In genomic region chr11:110903830-110904229, GRCh38 we compare ENCODE assay signal across 17 cellular contexts.
A peak's percentile ranks its signal among the peaks of the same experiment; 100 is the strongest.
DNase-seq lines count a peak whose midpoint lies in the region; ATAC-seq and TF ChIP-seq lines count a peak whose summit lies in the region.
"Had no signal": no experiment of that assay in that cellular context is flagged by ENCODE, and none has a peak within 500 bp of the region (broad histone marks: within the 10 kb centered on the region; RNA-seq: fewer than 3 reads in every experiment).

No MANE protein-coding gene starts in this region.

- no TSS peak for BruUV-seq in A673 (replicated peaks; lab: Mats Ljungman, UMichigan)

- ATAC-seq in GM21737 (IDR thresholded peaks at IDR 0.05; ENCODE audit: unreplicated experiment) = no peak
- ATAC-seq in GM18867 (IDR thresholded peaks at IDR 0.05; ENCODE audit: unreplicated experiment) = no peak
- no peak for ATAC-seq in GM19463 (IDR thresholded peaks at IDR 0.05; ENCODE audit: unreplicated experiment)
- ATAC-seq: GM12878, right lobe of liver had no signal

- intact Hi-C loops in A673 (cut with micrococcal nuclease; ENCODE audit: unreplicated experiment) = no loop called here

- no peaks in the 10 kb centered on the region for H3K36me3 ChIP-seq in A673 (ENCODE audit: insufficient read depth, low read length, poor library complexity, severe bottlenecking)
- no peaks in the 10 kb centered on the region for H3K36me3 ChIP-seq in SK-N-SH (replicated peaks in 1 of 2; ENCODE audit: control insufficient read depth in 1 of 2, insufficient read depth in 2 of 2, low read length in 1 of 2)
- H3K36me3 ChIP-seq in fibroblast of lung (ENCODE audit: control insufficient read depth, insufficient read depth, low read length) = no peaks in the 10 kb centered on the region
- H3K36me3 ChIP-seq: esophagus squamous epithelium, left ventricle myocardium inferior, right lobe of liver had no signal

- TF ChIP-seq EP300 in SK-N-SH (IDR thresholded peaks at IDR 0.05; ENCODE audit: borderline replicate concordance in 1 of 2, low read depth in 1 of 2, low read length in 1 of 2) = no peak

- TF ChIP-seq CTCF in A673 (conservative IDR thresholded peaks at IDR 0.05; ENCODE audit: low read depth, low read length) = no peak
- no peak for TF ChIP-seq CTCF in HFF-Myc (IDR thresholded peaks at IDR 0.05; ENCODE audit: low read depth, low read length, missing control alignments)
- TF ChIP-seq CTCF in SK-N-SH (IDR thresholded peaks at IDR 0.05) = no peak
- TF ChIP-seq CTCF in fibroblast of lung (conservative IDR thresholded peaks at IDR 0.05 in 1 of 2, IDR thresholded peaks at IDR 0.05 in 1 of 2; ENCODE audit: low read depth in 1 of 2, low read length in 2 of 2) = no peak

- no peaks in the 10 kb centered on the region for H4K20me1 ChIP-seq in SK-N-SH (ENCODE audit: insufficient read depth)
- no peaks in the 10 kb centered on the region for H4K20me1 ChIP-seq in fibroblast of lung (ENCODE audit: control insufficient read depth, extremely low read depth, insufficient read depth, low read length)

- CTCF ChIA-PET in A673 (lab: Charles Lee) = no interaction called here
- CTCF ChIA-PET in SK-N-SH (lab: Yijun Ruan, JAX) = no interaction called here

- POLR2A ChIA-PET in A673 (lab: Charles Lee; ENCODE audit: low non-redundant PET) = interaction anchor here (0.6 kb wide), 1 partner anchor 315 kb away, joined by 3 read pairs; no protein-coding TSS in a partner anchor
- POLR2A ChIA-PET in SK-N-SH (lab: Yijun Ruan, JAX) = no interaction called here

- no peak for TF ChIP-seq RAD21 in SK-N-SH (IDR thresholded peaks at IDR 0.05; ENCODE audit: low read length)

- H3K4me3 ChIP-seq in A673 (ENCODE audit: low read depth, low read length, poor library complexity, severe bottlenecking) (no peak overlapping the region), HFF-Myc (replicated peaks; ENCODE audit: low read depth, low read length) (no peak overlapping the region), SK-N-SH (ENCODE audit: low read depth in 2 of 2, low read length in 1 of 2) (no peak overlapping the region), fibroblast of lung (replicated peaks in 1 of 4; ENCODE audit: control extremely low read depth in 1 of 4, insufficient read depth in 1 of 4, low read depth in 3 of 4, low read length in 4 of 4) (no peak overlapping the region)
- H3K4me3 ChIP-seq: esophagus squamous epithelium, GM12878, left ventricle myocardium inferior, right lobe of liver had no signal

- H2AFZ ChIP-seq in SK-N-SH (ENCODE audit: low read depth) (no peak overlapping the region), fibroblast of lung (ENCODE audit: low read length) (no peak overlapping the region)

- no peaks in the 10 kb centered on the region for H3K79me2 ChIP-seq in SK-N-SH (ENCODE audit: insufficient read depth)
- no peaks in the 10 kb centered on the region for H3K79me2 ChIP-seq in fibroblast of lung (ENCODE audit: control insufficient read depth, insufficient read depth, low read length)

- no peak overlapping the region for H3K9ac ChIP-seq in SK-N-SH
- H3K9ac ChIP-seq in fibroblast of lung (ENCODE audit: insufficient read depth, low read length) = no peak overlapping the region

- H3K4me2 ChIP-seq in SK-N-SH = no peak overlapping the region
- no peak overlapping the region for H3K4me2 ChIP-seq in fibroblast of lung (ENCODE audit: extremely low read depth, insufficient read depth, low read length)

- DNase-seq in A673 (ENCODE audit: low spot score) (peak; percentile 87), HFF-Myc (ENCODE audit: extremely low read depth, low read depth) (peak; percentile 31), SK-N-SH (no peak), fibroblast of lung (ENCODE audit: low read depth in 2 of 2) (peak; percentile 65 to 87), Ammon's horn (ENCODE audit: low spot score) (no peak)
- DNase-seq: activated CD4-positive, CD25-positive, alpha-beta regulatory T cell; amygdala; esophagus squamous epithelium; hypothalamus; left ventricle myocardium inferior; NCI-H1694 treated with DMSO at 0.1 percent for 48 hours; right lobe of liver; T-helper 1 cell had no signal

- no peaks in the 10 kb centered on the region for H3K9me2 ChIP-seq in SK-N-SH

- H3K27me3 ChIP-seq in A673 (replicated peaks; ENCODE audit: insufficient read depth, low read depth, low read length, poor library complexity) (no peaks in the 10 kb centered on the region), SK-N-SH (ENCODE audit: insufficient read depth) (no peaks in the 10 kb centered on the region), fibroblast of lung (ENCODE audit: control insufficient read depth, insufficient read depth, low read length) (no peaks in the 10 kb centered on the region)
- H3K27me3 ChIP-seq: esophagus squamous epithelium, right lobe of liver had no signal

- peaks cover 22% of the 10 kb centered on the region for H3K4me1 ChIP-seq in A673 (ENCODE audit: insufficient read depth, low read length, poor library complexity, severe bottlenecking)
- peaks cover 3 to 31% of the 10 kb centered on the region in 2 experiments; a peak in 2 of 4 replicates for H3K4me1 ChIP-seq in SK-N-SH (ENCODE audit: control insufficient read depth in 1 of 2, insufficient read depth in 2 of 2, low read depth in 1 of 2, low read length in 1 of 2)
- H3K4me1 ChIP-seq in fibroblast of lung (ENCODE audit: control insufficient read depth, extremely low read depth, insufficient read depth, low read length) = peaks cover 10% of the 10 kb centered on the region
- H3K4me1 ChIP-seq: left ventricle myocardium inferior, right lobe of liver had no signal

- H3K9me3 ChIP-seq in A673 (ENCODE audit: low read depth, low read length, poor library complexity, severe bottlenecking) (no peaks in the 10 kb centered on the region), SK-N-SH (no peaks in the 10 kb centered on the region), fibroblast of lung (ENCODE audit: control insufficient read depth, insufficient read depth, low read depth, low read length) (no peaks in the 10 kb centered on the region)
- H3K9me3 ChIP-seq: esophagus squamous epithelium, left ventricle myocardium inferior, right lobe of liver had no signal

- H3K27ac ChIP-seq in A673 (ENCODE audit: low read depth, low read length, poor library complexity, severe bottlenecking) (no peak overlapping the region), SK-N-SH (ENCODE audit: low read depth in 2 of 2, low read length in 1 of 2) (no peak overlapping the region), fibroblast of lung (ENCODE audit: insufficient read depth, low read length) (no peak overlapping the region)
- H3K27ac ChIP-seq: esophagus squamous epithelium, left ventricle myocardium inferior, right lobe of liver had no signal

- peaks cover 13% of the 10 kb centered on the region for H3F3A ChIP-seq in SK-N-SH (replicated peaks; ENCODE audit: insufficient read depth)

- WGBS in SK-N-SH (ENCODE audit: low lambda C conversion rate) = 23% methylated on average over 4 of the region's 5 CpGs

TF ChIP-seq in SK-N-SH, 30 proteins besides CTCF, POLR2A, EP300 and RAD21:
- TF ChIP-seq SMC3 (IDR thresholded peaks at IDR 0.05; ENCODE audit: low read depth, low read length) = no peak
- no peak for TF ChIP-seq ZBTB33 (IDR thresholded peaks at IDR 0.05; ENCODE audit: borderline replicate concordance, low read depth)
- TF ChIP-seq YY1 (IDR thresholded peaks at IDR 0.05; ENCODE audit: low read depth) = no peak
- peak; percentile 54 for TF ChIP-seq NFIC (IDR thresholded peaks at IDR 0.05; ENCODE audit: borderline replicate concordance)
- peak; percentile 20; the same call in 1 of the 2 replicates for TF ChIP-seq PBX3 (IDR thresholded peaks at IDR 0.05)
- 0 out of 2 replicates have a peak, but pooled peaks have one; percentile 17 for TF ChIP-seq TCF12 (IDR thresholded peaks at IDR 0.05)
- TF ChIP-seq FOSL2 (IDR thresholded peaks at IDR 0.05; ENCODE audit: borderline replicate concordance, low read depth) = peak; percentile 38; the same call in 1 of the 2 replicates
- no peak for TF ChIP-seq USF2 (IDR thresholded peaks at IDR 0.05; ENCODE audit: borderline replicate concordance, low read depth, low read length)

Comparison
In these comparisons a context has a peak if more than half of its experiments do, and no peak if none do; other contexts are left out.
1. DNase-seq: peak in A673 (single experiment), HFF-Myc (single experiment) and fibroblast of lung (2 of 2); none in SK-N-SH (single experiment) and Ammon's horn (single experiment).